In the genomic region with DNA sequence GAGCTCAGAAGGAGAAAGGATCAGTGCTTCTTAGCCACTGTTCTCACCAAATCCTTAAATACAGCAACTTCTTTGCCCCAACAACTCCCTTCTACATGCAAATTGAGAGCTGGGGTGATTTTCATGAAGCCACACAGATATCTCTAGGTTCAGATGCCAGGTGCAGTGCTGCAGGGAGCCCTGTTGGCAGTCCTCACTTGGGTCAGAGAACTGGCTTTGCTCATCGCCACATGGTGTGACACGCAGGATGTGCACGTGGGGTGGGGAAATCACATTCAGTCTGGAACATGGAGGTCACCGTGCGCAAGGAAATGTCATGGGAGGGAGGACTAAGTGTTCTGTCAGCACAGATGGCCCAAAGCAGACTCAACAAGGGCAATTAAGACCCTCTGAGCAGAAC, we compare ENCODE assay signal across 14 cellular contexts.
DNase-seq lines count a peak whose midpoint lies in the region; ATAC-seq and TF ChIP-seq lines count a peak whose summit lies in the region.
"Had no signal": no experiment of that assay in that cellular context is flagged by ENCODE, and none has a peak within 500 bp of the region (broad histone marks: within the 10 kb centered on the region; RNA-seq: fewer than 3 reads in every experiment).

No MANE protein-coding gene starts in this region.

- no peaks in the 10 kb centered on the region for H3K36me3 ChIP-seq in effector memory CD4-positive, alpha-beta T cell (ENCODE audit: control insufficient read depth, insufficient read depth, low read length)

- intact Hi-C loops in activated B cell treated with CpG ODN at 0.5 μM for 24 hours (cut with micrococcal nuclease), result no loop called here

- ATAC-seq in HG02588 (IDR thresholded peaks at IDR 0.05; ENCODE audit: unreplicated experiment) (peak; percentile 57), activated B cell treated with CpG ODN at 0.5 μM for 24 hours (ENCODE audit: low read depth) (peak; percentile 57), GM21423 (IDR thresholded peaks at IDR 0.05; ENCODE audit: unreplicated experiment) (no peak)
- ATAC-seq: esophagus mucosa, T-cell had no signal

- no peak for TF ChIP-seq CTCF in activated B cell treated with CpG ODN at 0.5 μM for 24 hours (IDR thresholded peaks at IDR 0.05)

- no peaks in the 10 kb centered on the region for H3K9me3 Mint-ChIP-seq in activated B cell treated with CpG ODN at 0.5 μM for 24 hours
- H3K9me3 Mint-ChIP-seq: T-cell had no signal

- peak overlapping the region; percentile 69 for H3K27ac Mint-ChIP-seq in activated B cell treated with CpG ODN at 0.5 μM for 24 hours
- H3K27ac Mint-ChIP-seq: T-cell had no signal

- H3K4me3 Mint-ChIP-seq in activated B cell treated with CpG ODN at 0.5 μM for 24 hours, result no peak overlapping the region
- H3K4me3 Mint-ChIP-seq: T-cell had no signal

- CTCF ChIA-PET in activated B cell treated with CpG ODN at 0.5 μM for 24 hours (lab: Charles Lee), result no interaction called here

- peak overlapping the region; percentile 0 for H3K27ac ChIP-seq in layer of hippocampus (ENCODE audit: low read depth, low read length)
- no peak overlapping the region for H3K27ac ChIP-seq in effector memory CD4-positive, alpha-beta T cell (ENCODE audit: insufficient read depth, low read length, poor library complexity, severe bottlenecking)

- peaks cover 11% of the 10 kb centered on the region for H3K4me1 Mint-ChIP-seq in activated B cell treated with CpG ODN at 0.5 μM for 24 hours
- H3K4me1 Mint-ChIP-seq: T-cell had no signal

- no peaks in the 10 kb centered on the region for H3K27me3 ChIP-seq in layer of hippocampus (ENCODE audit: control insufficient read depth, insufficient read depth, low read length)
- no peaks in the 10 kb centered on the region for H3K27me3 ChIP-seq in effector memory CD4-positive, alpha-beta T cell (replicated peaks; ENCODE audit: control insufficient read depth, insufficient read depth, low read length, poor library complexity, severe bottlenecking)

- H3K9me3 ChIP-seq in effector memory CD4-positive, alpha-beta T cell (ENCODE audit: control insufficient read depth, low read length), result no peaks in the 10 kb centered on the region

- H3K36me3 Mint-ChIP-seq in activated B cell treated with CpG ODN at 0.5 μM for 24 hours (ENCODE audit: low read depth), result no peaks in the 10 kb centered on the region
- H3K36me3 Mint-ChIP-seq: T-cell had no signal

- peak; percentile 91 for DNase-seq in G401 (ENCODE audit: low spot score)
- DNase-seq in activated B cell treated with CpG ODN at 0.5 μM for 24 hours, result no peak
- DNase-seq in AG20443 (ENCODE audit: low spot score), result no peak
- no peak for DNase-seq in effector memory CD4-positive, alpha-beta T cell
- no peak for DNase-seq in NCI-H2081 (lab: John Stamatoyannopoulos, UW)
- DNase-seq: activated effector memory CD4-positive, alpha-beta T cell treated with anti-CD3 and anti-CD28 coated beads, Interleukin-2, amount 50 U/mL, for 16 hours; COR-L47; NCI-H1694 treated with DMSO at 0.1 percent for 48 hours; stimulated activated naive CD4-positive, alpha-beta T cell treated with Interleukin-2 at 50 U/mL for 16 hours; T-cell had no signal

- H3K27me3 Mint-ChIP-seq in activated B cell treated with CpG ODN at 0.5 μM for 24 hours, result peaks cover 11% of the 10 kb centered on the region

- no peaks in the 10 kb centered on the region for H3K4me1 ChIP-seq in effector memory CD4-positive, alpha-beta T cell (ENCODE audit: control insufficient read depth, insufficient read depth, low read length, poor library complexity, severe bottlenecking)

- POLR2A ChIA-PET in activated B cell treated with CpG ODN at 0.5 μM for 24 hours (lab: Charles Lee), result no interaction called here

- in situ Hi-C loops in G401 (cut with HindIII; ENCODE audit: low sequenced_read_pairs), result no loop called here

- no peak overlapping the region for H3K4me3 ChIP-seq in effector memory CD4-positive, alpha-beta T cell (ENCODE audit: insufficient read depth, low read depth, low read length, poor library complexity, severe bottlenecking)
